In the genomic region with DNA sequence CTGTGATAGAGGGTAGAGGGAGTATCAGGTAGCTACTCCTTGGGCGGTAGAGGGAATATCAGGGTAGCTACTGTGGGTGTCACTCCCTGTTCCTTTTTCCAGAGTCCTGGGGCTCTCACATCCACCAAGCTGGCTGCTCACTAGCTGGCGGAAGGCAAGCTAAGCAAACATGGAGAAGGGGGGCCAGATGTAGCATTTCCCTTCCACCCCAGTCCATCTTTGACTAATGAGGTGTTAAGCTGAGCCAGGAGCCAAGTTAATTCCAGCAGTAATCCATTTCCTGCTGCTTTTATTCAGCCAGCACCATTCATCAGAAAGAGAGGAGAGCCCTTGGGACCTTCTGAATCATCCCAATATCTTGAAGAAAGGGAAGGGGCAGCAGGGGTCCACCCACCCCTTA, we compare ENCODE assay signal across 1 cellular context.
TF ChIP-seq lines count a peak whose summit lies in the region.

No MANE protein-coding gene starts in this region.

TF ChIP-seq in IMR-90, 13 proteins besides CTCF, POLR2A, EP300 and RAD21:
- TF ChIP-seq USF2 (IDR thresholded peaks at IDR 0.05; ENCODE audit: low read depth, low read length) (no peak), RCOR1 (IDR thresholded peaks at IDR 0.05; ENCODE audit: insufficient replicate concordance, low read length) (no peak), NFE2L2 (IDR thresholded peaks at IDR 0.05; ENCODE audit: low read depth, low read length) (no peak), MAZ (IDR thresholded peaks at IDR 0.05; ENCODE audit: borderline replicate concordance, low read depth, low read length) (no peak), CEBPB (IDR thresholded peaks at IDR 0.05; ENCODE audit: low read depth, low read length) (no peak), FOS (IDR thresholded peaks at IDR 0.05; ENCODE audit: low read depth, low read length) (no peak), CHD1 (IDR thresholded peaks at IDR 0.05; ENCODE audit: low read depth, low read length) (no peak), MXI1 (IDR thresholded peaks at IDR 0.05; ENCODE audit: borderline replicate concordance, low read depth, low read length) (no peak), SMC3 (IDR thresholded peaks at IDR 0.05; ENCODE audit: low read depth, low read length) (no peak), RFX5 (IDR thresholded peaks at IDR 0.05; ENCODE audit: low read depth, low read length) (no peak), MAFK (IDR thresholded peaks at IDR 0.05; ENCODE audit: low read depth, low read length) (no peak), BHLHE40 (IDR thresholded peaks at IDR 0.05; ENCODE audit: low read depth, low read length) (no peak)
- TF ChIP-seq, protein P1, sequence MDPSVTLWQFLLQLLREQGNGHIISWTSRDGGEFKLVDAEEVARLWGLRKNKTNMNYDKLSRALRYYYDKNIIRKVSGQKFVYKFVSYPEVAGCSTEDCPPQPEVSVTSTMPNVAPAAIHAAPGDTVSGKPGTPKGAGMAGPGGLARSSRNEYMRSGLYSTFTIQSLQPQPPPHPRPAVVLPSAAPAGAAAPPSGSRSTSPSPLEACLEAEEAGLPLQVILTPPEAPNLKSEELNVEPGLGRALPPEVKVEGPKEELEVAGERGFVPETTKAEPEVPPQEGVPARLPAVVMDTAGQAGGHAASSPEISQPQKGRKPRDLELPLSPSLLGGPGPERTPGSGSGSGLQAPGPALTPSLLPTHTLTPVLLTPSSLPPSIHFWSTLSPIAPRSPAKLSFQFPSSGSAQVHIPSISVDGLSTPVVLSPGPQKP (IDR thresholded peaks at IDR 0.05; ENCODE audit: borderline replicate concordance, low read depth, low read length): no peak
